In the genomic region with DNA sequence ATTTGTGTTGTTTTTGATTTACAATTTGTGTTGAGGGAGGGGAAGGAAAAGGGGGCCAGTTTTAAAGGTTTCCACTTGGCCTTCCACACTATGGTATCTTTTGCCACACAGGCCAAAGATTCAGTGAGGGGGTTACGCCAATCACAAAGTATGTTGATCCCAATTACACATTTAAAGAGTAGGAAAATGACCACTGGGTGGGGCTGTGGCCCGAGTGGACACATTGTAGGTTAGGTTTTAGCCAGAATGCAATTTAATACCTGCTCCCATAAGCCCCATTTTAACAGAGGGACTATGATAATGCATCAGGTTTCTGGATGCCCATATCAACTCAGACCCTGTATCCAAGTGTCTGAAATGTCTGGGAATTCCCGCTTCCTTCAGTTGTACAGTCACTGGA, we compare ENCODE assay signal across 12 cellular contexts. TPM values are rescaled to one million over a fixed set of nuclear protein-coding genes. Genes with fewer than 3 reads are reported as not detected.
DNase-seq lines count a peak whose midpoint lies in the region; ATAC-seq and TF ChIP-seq lines count a peak whose summit lies in the region.
"Had no signal": no experiment of that assay in that cellular context is flagged by ENCODE, and none has a peak within 500 bp of the region (broad histone marks: within the 10 kb centered on the region; RNA-seq: fewer than 3 reads in every experiment).

No MANE protein-coding gene starts in this region.

- no peak for ATAC-seq in HG03175 (IDR thresholded peaks at IDR 0.05; ENCODE audit: unreplicated experiment)

- H3K4me3 ChIP-seq in WERI-Rb-1 (ENCODE audit: low read depth, low read length): no peak overlapping the region

- DNase-seq in EL: peak; percentile 18
- peak; percentile 47 for DNase-seq in WERI-Rb-1
- DNase-seq in myocyte (ENCODE audit: low read depth): peak; percentile 31
- DNase-seq in NCI-H1694 treated with DMSO at 0.1 percent for 48 hours (lab: John Stamatoyannopoulos, UW): no peak
- DNase-seq in globus pallidus (ENCODE audit: low spot score): no peak
- DNase-seq in cerebellum (ENCODE audit: low spot score): no peak
- DNase-seq: DMS79, NCI-H1930 had no signal

- TF ChIP-seq RAD21 in Ishikawa (IDR thresholded peaks at IDR 0.05; ENCODE audit: low read depth): peak; percentile 41

- H3K9me3 ChIP-seq in WERI-Rb-1 (ENCODE audit: severe bottlenecking): no peaks in the 10 kb centered on the region

- no peak overlapping the region for H3K27ac ChIP-seq in WERI-Rb-1

- H3K36me3 ChIP-seq in WERI-Rb-1: no peaks in the 10 kb centered on the region

- no peak for TF ChIP-seq EP300 in Ishikawa (IDR thresholded peaks at IDR 0.05; ENCODE audit: borderline replicate concordance)

- H3K27me3 ChIP-seq in WERI-Rb-1 (ENCODE audit: insufficient read depth, low read depth, severe bottlenecking): no peaks in the 10 kb centered on the region

- peak; percentile 47 for TF ChIP-seq CTCF in WERI-Rb-1 (IDR thresholded peaks at IDR 0.05; ENCODE audit: low read depth, low read length)

TF ChIP-seq in Ishikawa, 13 proteins besides CTCF, POLR2A, EP300 and RAD21:
- TF ChIP-seq ZBTB7A (IDR thresholded peaks at IDR 0.05; ENCODE audit: low read depth) (no peak), CREB1 (IDR thresholded peaks at IDR 0.05; ENCODE audit: low read depth) (no peak), YY1 (IDR thresholded peaks at IDR 0.05; ENCODE audit: low read depth) (no peak), NFIC (IDR thresholded peaks at IDR 0.05) (no peak), EGR1 (IDR thresholded peaks at IDR 0.05) (no peak)
- TF ChIP-seq, protein P1, sequence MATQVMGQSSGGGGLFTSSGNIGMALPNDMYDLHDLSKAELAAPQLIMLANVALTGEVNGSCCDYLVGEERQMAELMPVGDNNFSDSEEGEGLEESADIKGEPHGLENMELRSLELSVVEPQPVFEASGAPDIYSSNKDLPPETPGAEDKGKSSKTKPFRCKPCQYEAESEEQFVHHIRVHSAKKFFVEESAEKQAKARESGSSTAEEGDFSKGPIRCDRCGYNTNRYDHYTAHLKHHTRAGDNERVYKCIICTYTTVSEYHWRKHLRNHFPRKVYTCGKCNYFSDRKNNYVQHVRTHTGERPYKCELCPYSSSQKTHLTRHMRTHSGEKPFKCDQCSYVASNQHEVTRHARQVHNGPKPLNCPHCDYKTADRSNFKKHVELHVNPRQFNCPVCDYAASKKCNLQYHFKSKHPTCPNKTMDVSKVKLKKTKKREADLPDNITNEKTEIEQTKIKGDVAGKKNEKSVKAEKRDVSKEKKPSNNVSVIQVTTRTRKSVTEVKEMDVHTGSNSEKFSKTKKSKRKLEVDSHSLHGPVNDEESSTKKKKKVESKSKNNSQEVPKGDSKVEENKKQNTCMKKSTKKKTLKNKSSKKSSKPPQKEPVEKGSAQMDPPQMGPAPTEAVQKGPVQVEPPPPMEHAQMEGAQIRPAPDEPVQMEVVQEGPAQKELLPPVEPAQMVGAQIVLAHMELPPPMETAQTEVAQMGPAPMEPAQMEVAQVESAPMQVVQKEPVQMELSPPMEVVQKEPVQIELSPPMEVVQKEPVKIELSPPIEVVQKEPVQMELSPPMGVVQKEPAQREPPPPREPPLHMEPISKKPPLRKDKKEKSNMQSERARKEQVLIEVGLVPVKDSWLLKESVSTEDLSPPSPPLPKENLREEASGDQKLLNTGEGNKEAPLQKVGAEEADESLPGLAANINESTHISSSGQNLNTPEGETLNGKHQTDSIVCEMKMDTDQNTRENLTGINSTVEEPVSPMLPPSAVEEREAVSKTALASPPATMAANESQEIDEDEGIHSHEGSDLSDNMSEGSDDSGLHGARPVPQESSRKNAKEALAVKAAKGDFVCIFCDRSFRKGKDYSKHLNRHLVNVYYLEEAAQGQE (IDR thresholded peaks at IDR 0.05; ENCODE audit: low read depth): no peak
- TF ChIP-seq, protein P2, sequence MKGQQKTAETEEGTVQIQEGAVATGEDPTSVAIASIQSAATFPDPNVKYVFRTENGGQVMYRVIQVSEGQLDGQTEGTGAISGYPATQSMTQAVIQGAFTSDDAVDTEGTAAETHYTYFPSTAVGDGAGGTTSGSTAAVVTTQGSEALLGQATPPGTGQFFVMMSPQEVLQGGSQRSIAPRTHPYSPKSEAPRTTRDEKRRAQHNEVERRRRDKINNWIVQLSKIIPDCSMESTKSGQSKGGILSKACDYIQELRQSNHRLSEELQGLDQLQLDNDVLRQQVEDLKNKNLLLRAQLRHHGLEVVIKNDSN (IDR thresholded peaks at IDR 0.05): no peak
- TF ChIP-seq, protein P3, sequence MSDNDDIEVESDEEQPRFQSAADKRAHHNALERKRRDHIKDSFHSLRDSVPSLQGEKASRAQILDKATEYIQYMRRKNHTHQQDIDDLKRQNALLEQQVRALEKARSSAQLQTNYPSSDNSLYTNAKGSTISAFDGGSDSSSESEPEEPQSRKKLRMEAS (IDR thresholded peaks at IDR 0.05): no peak

RNA-seq across cellular contexts. Expression of gene VGLL2, which starts 15.6 kb away (rescaled TPM):
- total RNA-seq in myocyte (5.7 and 24.4 TPM in 2 replicates), cerebellum (not detected)
- polyA plus RNA-seq in myocyte (2012): 17.3 TPM
- total RNA-seq: mucosa of gallbladder, renal cortical epithelial cell had no signal

Comparison
In these comparisons a context has a peak if more than half of its experiments do, and no peak if none do; other contexts are left out.
1. DNase-seq: peak in EL (single experiment), WERI-Rb-1 (single experiment) and myocyte (single experiment); none in NCI-H1694 treated with DMSO at 0.1 percent for 48 hours (single experiment), globus pallidus (single experiment) and cerebellum (single experiment).